Comparison of ENCODE assay signal across 21 cellular contexts in genomic region chr19:12930002-12930645, GRCh38. TPM values are rescaled to one million over a fixed set of nuclear protein-coding genes. Genes with fewer than 3 reads are reported as not detected.
A peak's percentile ranks its signal among the peaks of the same experiment; 100 is the strongest.
DNase-seq lines count a peak whose midpoint lies in the region; ATAC-seq, FAIRE-seq and TF ChIP-seq lines count a peak whose summit lies in the region.
"Had no signal": no experiment of that assay in that cellular context is flagged by ENCODE, and none has a peak within 500 bp of the region (broad histone marks: within the 10 kb centered on the region; RNA-seq: fewer than 3 reads in every experiment).

No MANE protein-coding gene starts in this region.

- peaks cover 16% of the 10 kb centered on the region for H3K4me1 Mint-ChIP-seq in WTC11

- H3K4me3 ChIP-seq in GM06990 (replicated peaks; ENCODE audit: low read depth, low read length) (no peak overlapping the region), NB4 (ENCODE audit: low read depth, low read length) (peak overlapping the region; percentile 25), K562 (no peak overlapping the region), uterus (no peak overlapping the region)
- H3K4me3 ChIP-seq: GM23248, SK-N-MC had no signal

- intact Hi-C loops in K562 (cut with micrococcal nuclease), result no loop called here
- intact Hi-C loops in uterus (cut with DNase I; ENCODE audit: low total_unique reads), result no loop called here

- H3K36me3 Mint-ChIP-seq in WTC11, result peaks cover 46% of the 10 kb centered on the region

- no TSS peak for BruUV-seq in K562 (replicated peaks; lab: Mats Ljungman, UMichigan)

- no peak for TF ChIP-seq RAD21 in K562 (CRISPR knock-in tag; conservative IDR thresholded peaks at IDR 0.05 in 1 of 2, IDR thresholded peaks at IDR 0.05 in 1 of 2)

- H3K27ac Mint-ChIP-seq in WTC11, result no peak overlapping the region
- H3K27ac Mint-ChIP-seq: CD8-positive, alpha-beta T cell had no signal

- peak; percentile 5 for TF ChIP-seq CTCF in GM06990 (IDR thresholded peaks at IDR 0.05; ENCODE audit: insufficient read depth, low read length, poor library complexity, severe bottlenecking)
- peak; percentile 5 for TF ChIP-seq CTCF in GM12873 (IDR thresholded peaks at IDR 0.05; ENCODE audit: insufficient read depth, low read depth, low read length, missing control alignments)
- TF ChIP-seq CTCF in NB4 (IDR thresholded peaks at IDR 0.05; ENCODE audit: low read depth, low read length), result peak; percentile 39
- peak in 2 of 3 experiments; percentile 1 to 12; a peak in 1 of 6 replicates for TF ChIP-seq CTCF in K562 (IDR thresholded peaks at IDR 0.05 in 2 of 3, conservative IDR thresholded peaks at IDR 0.05 in 1 of 3; ENCODE audit: insufficient read depth in 2 of 3, low read depth in 1 of 3, low read length in 3 of 3)
- no peak for TF ChIP-seq CTCF in uterus (IDR thresholded peaks at IDR 0.05)
- TF ChIP-seq CTCF in WTC11 (IDR thresholded peaks at IDR 0.05), result no peak

- H3K4me2 ChIP-seq in K562 (ENCODE audit: insufficient read depth, low read length), result no peak overlapping the region

- no peak overlapping the region for H3K4me3 Mint-ChIP-seq in WTC11
- H3K4me3 Mint-ChIP-seq: CD8-positive, alpha-beta T cell had no signal

- no peak overlapping the region for H3K27ac ChIP-seq in K562 (ENCODE audit: extremely low read depth, low read depth, low read length)
- no peak overlapping the region for H3K27ac ChIP-seq in uterus
- H3K27ac ChIP-seq: GM23248, SK-N-MC had no signal

- H3K36me3 ChIP-seq in GM06990 (ENCODE audit: control insufficient read depth, insufficient read depth, low read length), result peaks cover 26% of the 10 kb centered on the region
- peaks cover 69% of the 10 kb centered on the region for H3K36me3 ChIP-seq in K562 (ENCODE audit: control insufficient read depth, insufficient read depth, low read length)
- no peaks in the 10 kb centered on the region for H3K36me3 ChIP-seq in uterus

- H3K4me1 ChIP-seq in K562 (replicated peaks in 1 of 2; ENCODE audit: control insufficient read depth in 2 of 2, insufficient read depth in 2 of 2, low read length in 2 of 2), result peaks cover 14 to 32% of the 10 kb centered on the region in 2 experiments; a peak in 4 of 5 replicates
- H3K4me1 ChIP-seq in uterus, result peaks cover 0 to 4% of the 10 kb centered on the region in 2 donors
- H3K4me1 ChIP-seq: BE2C had no signal

- ATAC-seq in K562 (no peak), HG02973 (IDR thresholded peaks at IDR 0.05; ENCODE audit: unreplicated experiment) (no peak), WTC11 (no peak)
- ATAC-seq: CD8-positive, alpha-beta T cell; Right ventricle myocardium inferior had no signal

- CTCF ChIA-PET in K562 (lab: Yijun Ruan, JAX; ENCODE audit: low intra/inter-chr PET ratio) (no interaction called here), WTC11 (lab: Charles Lee) (interaction anchor here (0.5 to 1.4 kb wide), 2 partner anchors 35 to 39 kb away, joined by 3 to 4 read pairs; no protein-coding TSS in a partner anchor)

- no peaks in the 10 kb centered on the region for H3K27me3 Mint-ChIP-seq in WTC11 (ENCODE audit: low read depth)

- H3K9me3 ChIP-seq in K562 (replicated peaks; ENCODE audit: control insufficient read depth, insufficient read depth, low read depth, low read length), result no peaks in the 10 kb centered on the region
- no peaks in the 10 kb centered on the region for H3K9me3 ChIP-seq in uterus
- H3K9me3 ChIP-seq: BE2C had no signal

- H3K9ac ChIP-seq in K562 (ENCODE audit: insufficient read depth in 1 of 2, low read depth in 2 of 2, low read length in 2 of 2), result peak overlapping the region in 1 of 2 experiments; percentile 41; a peak in 2 of 4 replicates
- H3K9ac ChIP-seq: GM23248 had no signal

- DNase-seq in GM06990 (ENCODE audit: extremely low read depth, insufficient read length) (no peak), NB4 (ENCODE audit: low read depth) (peak; percentile 55), K562 (ENCODE audit: extremely low read depth in 1 of 4, low spot score in 3 of 4) (no peak), uterus (no peak), WTC11 (ENCODE audit: low spot score) (no peak)
- DNase-seq: BE2C; CD8-positive, alpha-beta T cell; EL; GM23248; NCI-H1092; NCI-H345; NCI-H526 treated with DMSO at 0.1 percent for 48 hours; NK-92 treated with Interleukin-12 subunit alpha and Interleukin-12 subunit beta, amount 100 ng/mL, for 24 hours; T-helper 1 cell had no signal

- H3K79me2 ChIP-seq in K562 (ENCODE audit: control insufficient read depth, insufficient read depth, low read length), result peaks cover 51% of the 10 kb centered on the region

- no peak for TF ChIP-seq EP300 in K562 (IDR thresholded peaks at IDR 0.05; ENCODE audit: low read length)

- 93% methylated on average over 9 of the region's 19 CpGs for WGBS in K562 (ENCODE audit: insufficient coverage, low coverage, missing lambda C conversion rate)

- H3K9me1 ChIP-seq in K562 (ENCODE audit: control insufficient read depth, insufficient read depth, low read length), result no peaks in the 10 kb centered on the region

- no peak for FAIRE-seq in K562 (lab: Jason Lieb, UNC)
- FAIRE-seq: GM12892, GM19239 had no signal

- no peaks in the 10 kb centered on the region for H3K9me3 Mint-ChIP-seq in WTC11
- H3K9me3 Mint-ChIP-seq: CD8-positive, alpha-beta T cell had no signal

- in situ Hi-C loops in K562 (cut with MboI), result no loop called here

- H3K27me3 ChIP-seq in GM06990 (replicated peaks; ENCODE audit: control insufficient read depth, insufficient read depth, low read length), result no peaks in the 10 kb centered on the region
- H3K27me3 ChIP-seq in K562 (ENCODE audit: control insufficient read depth in 2 of 2, insufficient read depth in 2 of 2, low read length in 2 of 2), result no peaks in the 10 kb centered on the region
- H3K27me3 ChIP-seq in uterus, result no peaks in the 10 kb centered on the region
- H3K27me3 ChIP-seq: BE2C had no signal

- TF ChIP-seq POLR2A in NB4 (IDR thresholded peaks at IDR 0.05; ENCODE audit: extremely low read depth, insufficient read length), result no peak
- TF ChIP-seq POLR2A in K562 (conservative IDR thresholded peaks at IDR 0.05), result no peak
- TF ChIP-seq POLR2A in uterus (IDR thresholded peaks at IDR 0.05), result no peak

- no peak overlapping the region for H2AFZ ChIP-seq in K562 (ENCODE audit: low read depth, low read length)
- H2AFZ ChIP-seq: GM23248 had no signal

- POLR2A ChIA-PET in K562 (lab: Yijun Ruan, JAX), result interaction anchor here (0.7 to 0.9 kb wide), 2 partner anchors 25 to 85 kb away, joined by 3 read pairs; no protein-coding TSS in a partner anchor
- POLR2A ChIA-PET in WTC11 (lab: Charles Lee), result interaction anchor here (0.5 to 1.4 kb wide), 3 partner anchors 22 to 132 kb away, joined by 3 to 4 read pairs (median 3); no protein-coding TSS in a partner anchor

- no peaks in the 10 kb centered on the region; the same call in 1 of the 2 replicates for H4K20me1 ChIP-seq in K562 (replicated peaks; ENCODE audit: control insufficient read depth, insufficient read depth, low read length)

RNA-seq across cellular contexts. Expression of gene FARSA, which starts 3.4 kb away (rescaled TPM):
- 40.0 and 119 TPM in 2 replicates for total RNA-seq in K562 (2011; cell fraction: chromatin; rRNA removed; ENCODE audit: low replicate concordance)
- total RNA-seq in K562 (2011; cell fraction: nucleolus; rRNA removed), result 123 and 134 TPM in 2 replicates
- total RNA-seq in K562 (2011; cell fraction: nucleoplasm; rRNA removed), result 41.9 and 67.4 TPM in 2 replicates
- 186 and 188 TPM in 2 replicates for total RNA-seq in K562 (2014; rRNA removed)
- total RNA-seq in K562 (2014; rRNA removed; fragmentation: Illumina TruSeq; extraction: Trizol), result 23.7 and 36.8 TPM in 2 replicates
- total RNA-seq in K562 (2015; rRNA removed; fragmentation: Illumina TruSeq; extraction: Trizol), result 89.6 and 102 TPM in 2 replicates
- 237 TPM in 2 replicates for total RNA-seq in K562 (2021)
- 25.2 and 39.6 TPM in 2 replicates for polyA plus RNA-seq in K562 (2011; rRNA removed)
- polyA plus RNA-seq in K562 (2011; cell fraction: cytosol; rRNA removed), result 37.9 and 94.3 TPM in 2 replicates
- polyA plus RNA-seq in K562 (2011; cell fraction: nucleus; rRNA removed), result 112 and 187 TPM in 2 replicates
- polyA plus RNA-seq in K562 (2012), result 137 and 208 TPM in 2 replicates
- 173 and 186 TPM in 2 replicates for polyA plus RNA-seq in K562 (2014; fragmentation: Illumina TruSeq; extraction: Trizol)
- 10 to 100 TPM; 32.6 to 40.0 TPM for polyA plus RNA-seq in K562 (2014; fragmentation: Nextera tagmentation; extraction: Ambion mirVana)
- polyA plus RNA-seq in K562 (2014; rRNA removed), result 117 and 142 TPM in 2 replicates
- polyA minus RNA-seq in K562 (2011; rRNA and poly(A)+ RNA removed), result 10.9 and 13.1 TPM in 2 replicates
- polyA minus RNA-seq in K562 (2011; cell fraction: cytosol; rRNA and poly(A)+ RNA removed), result 49.3 and 54.1 TPM in 2 replicates
- 39.9 and 40.1 TPM in 2 replicates for polyA minus RNA-seq in K562 (2011; cell fraction: nucleus; rRNA and poly(A)+ RNA removed)
- 10 to 100 TPM in 2 of 4 donors, 1 to 10 TPM in 2; 4.6 to 47.8 (median 20.5) TPM for total RNA-seq in uterus
- total RNA-seq in WTC11 (2021), result 103 to 108 TPM (median 106 TPM) in 3 replicates

RNA-seq across cellular contexts. Expression of gene CALR, which starts 8.3 kb away (rescaled TPM):
- total RNA-seq in K562 (2011; cell fraction: chromatin; rRNA removed; ENCODE audit: low replicate concordance), result 1,154 and 1,519 TPM in 2 replicates
- 2,017 and 2,086 TPM in 2 replicates for total RNA-seq in K562 (2011; cell fraction: nucleolus; rRNA removed)
- total RNA-seq in K562 (2011; cell fraction: nucleoplasm; rRNA removed), result 1,334 and 1,801 TPM in 2 replicates
- total RNA-seq in K562 (2014; rRNA removed) (673 and 912 TPM in 2 replicates), K562 (2014; rRNA removed; fragmentation: Illumina TruSeq; extraction: Trizol) (473 and 509 TPM in 2 replicates), K562 (2015; rRNA removed; fragmentation: Illumina TruSeq; extraction: Trizol) (794 and 811 TPM in 2 replicates), K562 (2021) (730 and 790 TPM in 2 replicates), uterus (100 to 1,000 TPM; 166 to 616 (median 392) TPM), WTC11 (2021) (977 to 1,088 TPM (median 978 TPM) in 3 replicates)
- polyA plus RNA-seq in K562 (2011; rRNA removed) (628 and 644 TPM in 2 replicates), K562 (2014; fragmentation: Illumina TruSeq; extraction: Trizol) (643 and 731 TPM in 2 replicates), K562 (2014; fragmentation: Nextera tagmentation; extraction: Ambion mirVana) (100 to 1,000 TPM; 126 to 147 TPM), K562 (2014; rRNA removed) (642 and 658 TPM in 2 replicates)
- polyA plus RNA-seq in K562 (2011; cell fraction: cytosol; rRNA removed), result 488 and 529 TPM in 2 replicates
- polyA plus RNA-seq in K562 (2011; cell fraction: nucleus; rRNA removed), result 369 and 585 TPM in 2 replicates
- polyA plus RNA-seq in K562 (2012), result 684 and 846 TPM in 2 replicates
- 673 and 889 TPM in 2 replicates for polyA minus RNA-seq in K562 (2011; rRNA and poly(A)+ RNA removed)
- 377 and 404 TPM in 2 replicates for polyA minus RNA-seq in K562 (2011; cell fraction: cytosol; rRNA and poly(A)+ RNA removed)
- 138 and 244 TPM in 2 replicates for polyA minus RNA-seq in K562 (2011; cell fraction: nucleus; rRNA and poly(A)+ RNA removed)

RNA-seq across cellular contexts. Expression of gene SYCE2, which starts 11.0 kb away (rescaled TPM):
- total RNA-seq in K562 (2011; cell fraction: chromatin; rRNA removed; ENCODE audit: low replicate concordance), result 1.0 TPM in 1 of 2 replicates, not detected in the other
- not detected in 2 replicates for total RNA-seq in K562 (2011; cell fraction: nucleolus; rRNA removed)
- not detected in 2 replicates for total RNA-seq in K562 (2011; cell fraction: nucleoplasm; rRNA removed)
- 0.98 and 1.5 TPM in 2 replicates for total RNA-seq in K562 (2014; rRNA removed)
- 0.57 and 1.2 TPM in 2 replicates for total RNA-seq in K562 (2014; rRNA removed; fragmentation: Illumina TruSeq; extraction: Trizol)
- 0.62 and 0.79 TPM in 2 replicates for total RNA-seq in K562 (2015; rRNA removed; fragmentation: Illumina TruSeq; extraction: Trizol)
- total RNA-seq in K562 (2021), result 0.67 and 0.69 TPM in 2 replicates
- 1.2 and 1.7 TPM in 2 replicates for polyA plus RNA-seq in K562 (2011; rRNA removed)
- polyA plus RNA-seq in K562 (2011; cell fraction: cytosol; rRNA removed), result 0.96 and 1.1 TPM in 2 replicates
- 0.46 and 0.77 TPM in 2 replicates for polyA plus RNA-seq in K562 (2011; cell fraction: nucleus; rRNA removed)
- polyA plus RNA-seq in K562 (2012), result 1.4 and 4.3 TPM in 2 replicates
- polyA plus RNA-seq in K562 (2014; fragmentation: Illumina TruSeq; extraction: Trizol), result 2.1 TPM in 2 replicates
- under 1 TPM; 0.92 to 0.99 TPM for polyA plus RNA-seq in K562 (2014; fragmentation: Nextera tagmentation; extraction: Ambion mirVana)
- polyA plus RNA-seq in K562 (2014; rRNA removed), result 0.85 and 2.1 TPM in 2 replicates
- polyA minus RNA-seq in K562 (2011; rRNA and poly(A)+ RNA removed), result 0.36 TPM in 1 of 2 replicates, not detected in the other
- 1.5 TPM in 1 of 2 replicates, not detected in the other for polyA minus RNA-seq in K562 (2011; cell fraction: cytosol; rRNA and poly(A)+ RNA removed)
- not detected in 2 replicates for polyA minus RNA-seq in K562 (2011; cell fraction: nucleus; rRNA and poly(A)+ RNA removed)
- total RNA-seq in uterus, result under 1 TPM in 2 of 4 donors, not detected in 2; 0.41 to 0.49 TPM
- total RNA-seq in WTC11 (2021), result 1.1 to 2.2 TPM (median 1.9 TPM) in 3 replicates
- total RNA-seq: GM23248, Right ventricle myocardium inferior had no signal
- polyA plus RNA-seq: AG04450 had no signal

RNA-seq across cellular contexts. Expression of gene RAD23A, which starts 15.5 kb away (rescaled TPM):
- total RNA-seq in K562 (2011; cell fraction: chromatin; rRNA removed; ENCODE audit: low replicate concordance), result 62.5 and 156 TPM in 2 replicates
- 117 and 120 TPM in 2 replicates for total RNA-seq in K562 (2011; cell fraction: nucleolus; rRNA removed)
- total RNA-seq in K562 (2011; cell fraction: nucleoplasm; rRNA removed), result 89.2 and 96.1 TPM in 2 replicates
- total RNA-seq in K562 (2014; rRNA removed), result 181 and 279 TPM in 2 replicates
- 47.8 and 56.5 TPM in 2 replicates for total RNA-seq in K562 (2014; rRNA removed; fragmentation: Illumina TruSeq; extraction: Trizol)
- 102 and 103 TPM in 2 replicates for total RNA-seq in K562 (2015; rRNA removed; fragmentation: Illumina TruSeq; extraction: Trizol)
- 143 and 155 TPM in 2 replicates for total RNA-seq in K562 (2021)
- 44.1 and 61.2 TPM in 2 replicates for polyA plus RNA-seq in K562 (2011; rRNA removed)
- polyA plus RNA-seq in K562 (2011; cell fraction: cytosol; rRNA removed), result 93.6 and 155 TPM in 2 replicates
- polyA plus RNA-seq in K562 (2011; cell fraction: nucleus; rRNA removed), result 108 and 152 TPM in 2 replicates
- 184 and 224 TPM in 2 replicates for polyA plus RNA-seq in K562 (2012)
- polyA plus RNA-seq in K562 (2014; fragmentation: Illumina TruSeq; extraction: Trizol), result 179 and 212 TPM in 2 replicates
- polyA plus RNA-seq in K562 (2014; fragmentation: Nextera tagmentation; extraction: Ambion mirVana), result 10 to 100 TPM in 1 of 2 experiments, 1 to 10 TPM in 1; 9.5 to 40.4 TPM
- 101 and 127 TPM in 2 replicates for polyA plus RNA-seq in K562 (2014; rRNA removed)
- polyA minus RNA-seq in K562 (2011; rRNA and poly(A)+ RNA removed), result 33.9 and 34.4 TPM in 2 replicates
- polyA minus RNA-seq in K562 (2011; cell fraction: cytosol; rRNA and poly(A)+ RNA removed), result 98.0 and 181 TPM in 2 replicates
- polyA minus RNA-seq in K562 (2011; cell fraction: nucleus; rRNA and poly(A)+ RNA removed), result 31.2 and 37.4 TPM in 2 replicates
- total RNA-seq in uterus, result 100 to 1,000 TPM in 1 of 4 donors, 10 to 100 TPM in 3; 13.3 to 105 (median 64.4) TPM
- total RNA-seq in WTC11 (2021), result 84.3 to 96.6 TPM (median 96.2 TPM) in 3 replicates

RNA-seq across cellular contexts. Expression of gene GADD45GIP1, which starts 26.9 kb away (rescaled TPM):
- 2.1 and 5.5 TPM in 2 replicates for total RNA-seq in K562 (2011; cell fraction: chromatin; rRNA removed; ENCODE audit: low replicate concordance)
- total RNA-seq in K562 (2011; cell fraction: nucleolus; rRNA removed), result 10.1 and 11.0 TPM in 2 replicates
- total RNA-seq in K562 (2011; cell fraction: nucleoplasm; rRNA removed), result 7.2 TPM in 2 replicates
- total RNA-seq in K562 (2014; rRNA removed) (143 and 161 TPM in 2 replicates), K562 (2014; rRNA removed; fragmentation: Illumina TruSeq; extraction: Trizol) (9.1 and 12.9 TPM in 2 replicates), K562 (2015; rRNA removed; fragmentation: Illumina TruSeq; extraction: Trizol) (39.5 and 40.1 TPM in 2 replicates), K562 (2021) (47.3 and 48.8 TPM in 2 replicates), uterus (10 to 100 TPM in 2 of 4 donors, 1 to 10 TPM in 2; 3.3 to 76.8 (median 12.8) TPM), WTC11 (2021) (54.4 to 57.9 TPM (median 56.1 TPM) in 3 replicates)
- polyA plus RNA-seq in K562 (2011; rRNA removed) (29.2 and 30.4 TPM in 2 replicates), K562 (2014; fragmentation: Illumina TruSeq; extraction: Trizol) (11.5 and 20.3 TPM in 2 replicates), K562 (2014; fragmentation: Nextera tagmentation; extraction: Ambion mirVana) (1 to 10 TPM; 5.1 to 6.8 TPM), K562 (2014; rRNA removed) (114 and 122 TPM in 2 replicates)
- polyA plus RNA-seq in K562 (2011; cell fraction: cytosol; rRNA removed), result 29.3 and 72.0 TPM in 2 replicates
- polyA plus RNA-seq in K562 (2011; cell fraction: nucleus; rRNA removed), result 15.3 and 17.2 TPM in 2 replicates
- 35.2 and 43.7 TPM in 2 replicates for polyA plus RNA-seq in K562 (2012)
- polyA minus RNA-seq in K562 (2011; rRNA and poly(A)+ RNA removed), result 4.2 and 6.1 TPM in 2 replicates
- polyA minus RNA-seq in K562 (2011; cell fraction: cytosol; rRNA and poly(A)+ RNA removed), result 9.9 and 13.6 TPM in 2 replicates
- 4.6 and 5.3 TPM in 2 replicates for polyA minus RNA-seq in K562 (2011; cell fraction: nucleus; rRNA and poly(A)+ RNA removed)

Comparison
In these comparisons a context has a peak if more than half of its experiments do, and no peak if none do; other contexts are left out.
1. CTCF ChIP-seq: peak in GM06990 (single experiment), GM12873 (single experiment), NB4 (single experiment) and K562 (2 of 3); none in uterus (0 of 4) and WTC11 (single experiment).